24 cellular contexts compared by ENCODE assay signal in genomic region chr9:135570456-135570855, GRCh38. TPM values are rescaled to one million over a fixed set of nuclear protein-coding genes. Genes with fewer than 3 reads are reported as not detected.
"Had no signal": no experiment of that assay in that cellular context is flagged by ENCODE, and none has a peak within 500 bp of the region (broad histone marks: within the 10 kb centered on the region; RNA-seq: fewer than 3 reads in every experiment).

No MANE protein-coding gene starts in this region.

- DNase-seq: KBM-7; NCI-H1092; NCI-H1105 treated with DMSO at 0.1 percent for 48 hours; NCI-H1417 treated with DMSO at 0.1 percent for 48 hours; NCI-H187; NCI-H2029; NCI-H2081 treated with DMSO at 0.1 percent for 48 hours; NCI-H2171; NCI-H226; NCI-H446; NCI-H510A; NCI-H524 treated with DMSO at 0.1 percent for 48 hours; NCI-H69; NCI-H774; NK-92 treated with Interleukin-12 subunit alpha and Interleukin-12 subunit beta, amount 100 ng/mL, for 24 hours; PC-3; SHP77 had no signal

- ATAC-seq: Panc1, PC-3 had no signal

- H3K27ac ChIP-seq: RWPE1 had no signal

RNA-seq across cellular contexts. Expression of gene PAEP, which starts 8.9 kb away (rescaled TPM):
- total RNA-seq: HT-29, LHCN-M2, MCF 10A, OCI-LY7, PC-3 had no signal

RNA-seq across cellular contexts. Expression of gene OBP2A, which starts 24.5 kb away (rescaled TPM):
- total RNA-seq: HT-29, LHCN-M2, MCF 10A, OCI-LY7, PC-3, SK-MEL-5 had no signal

RNA-seq across cellular contexts. Expression of gene LCN1, which starts 49.2 kb away (rescaled TPM):
- total RNA-seq: HT-29, LHCN-M2, MCF 10A, OCI-LY7, PC-3, SK-MEL-5 had no signal
